8 cellular contexts compared by ENCODE assay signal in the genomic region with DNA sequence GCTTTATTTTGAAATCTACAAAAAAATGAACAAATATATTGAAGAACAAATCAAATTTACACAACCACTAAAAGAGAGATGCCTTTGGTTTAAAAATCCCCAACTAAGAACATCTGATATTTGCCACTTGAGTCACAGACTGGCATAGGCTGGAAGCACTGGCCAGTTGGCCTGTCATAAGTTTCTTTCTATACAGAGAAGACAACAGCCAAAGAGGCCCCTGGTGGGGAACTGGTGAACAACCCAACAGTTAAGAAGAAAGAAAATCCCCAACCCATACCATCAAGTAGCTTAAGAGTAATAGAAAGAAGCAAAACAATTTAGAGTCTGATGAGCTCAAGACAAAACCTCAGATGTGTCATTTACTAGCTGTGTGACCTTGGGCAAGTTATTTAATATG. TPM values are rescaled to one million over a fixed set of nuclear protein-coding genes. Genes with fewer than 3 reads are reported as not detected.
DNase-seq lines count a peak whose midpoint lies in the region; ATAC-seq, FAIRE-seq and TF ChIP-seq lines count a peak whose summit lies in the region.

No MANE protein-coding gene starts in this region.

- no peak for TF ChIP-seq EP300 in Ishikawa (IDR thresholded peaks at IDR 0.05; ENCODE audit: borderline replicate concordance)

- TF ChIP-seq CTCF in heart left ventricle (IDR thresholded peaks at IDR 0.05) (peak in 8 of 12 donors; percentile 16 to 46 (median 27)), epithelial cell of proximal tubule (conservative IDR thresholded peaks at IDR 0.05; ENCODE audit: low read depth, low read length) (peak; percentile 52)

- no peaks in the 10 kb centered on the region for H3K9me3 ChIP-seq in heart left ventricle

- no peak for DNase-seq in heart left ventricle
- DNase-seq in Right ventricle myocardium inferior (ENCODE audit: missing footprints), result no peak
- no peak for DNase-seq in epithelial cell of proximal tubule (ENCODE audit: low read depth)
- peak; percentile 21 for DNase-seq in urothelium cell line (ENCODE audit: low spot score)
- no peak for DNase-seq in stimulated activated naive CD8-positive, alpha-beta T cell treated with anti-CD3 and anti-CD28 coated beads, Interleukin-15, amount 100 ng/mL, for 72 hours
- DNase-seq in activated CD4-positive, alpha-beta T cell treated with anti-CD3 and anti-CD28 coated beads, Interleukin-2, amount 10 ng/mL, durations not matched to agents 24 days and 14 days, result no peak

- TF ChIP-seq POLR2A in heart left ventricle (IDR thresholded peaks at IDR 0.05), result no peak

- H3K4me3 ChIP-seq in heart left ventricle (no peak overlapping the region), epithelial cell of proximal tubule (ENCODE audit: low read depth, low read length) (no peak overlapping the region)

- no peak overlapping the region for H3K4me3 Mint-ChIP-seq in stimulated activated naive CD8-positive, alpha-beta T cell treated with anti-CD3 and anti-CD28 coated beads, Interleukin-15, amount 100 ng/mL, for 72 hours
- no peak overlapping the region for H3K4me3 Mint-ChIP-seq in activated CD4-positive, alpha-beta T cell treated with anti-CD3 and anti-CD28 coated beads, Interleukin-2, amount 10 ng/mL, durations not matched to agents 24 days and 14 days

- intact Hi-C loops in heart left ventricle (cut with DNase I) (no loop called here), Right ventricle myocardium inferior (cut with DNase I) (no loop called here)
- intact Hi-C loops in activated CD4-positive, alpha-beta T cell treated with anti-CD3 and anti-CD28 coated beads, Interleukin-2, amount 10 ng/mL, durations not matched to agents 24 days and 14 days (cut with micrococcal nuclease), result no loop called here

- H3K36me3 Mint-ChIP-seq in activated CD4-positive, alpha-beta T cell treated with anti-CD3 and anti-CD28 coated beads, Interleukin-2, amount 10 ng/mL, durations not matched to agents 24 days and 14 days (ENCODE audit: low read depth), result no peaks in the 10 kb centered on the region

- H3K9me3 Mint-ChIP-seq in stimulated activated naive CD8-positive, alpha-beta T cell treated with anti-CD3 and anti-CD28 coated beads, Interleukin-15, amount 100 ng/mL, for 72 hours, result peaks cover 0 to 7% of the 10 kb centered on the region in 2 donors
- H3K9me3 Mint-ChIP-seq in activated CD4-positive, alpha-beta T cell treated with anti-CD3 and anti-CD28 coated beads, Interleukin-2, amount 10 ng/mL, durations not matched to agents 24 days and 14 days, result no peaks in the 10 kb centered on the region

- no peaks in the 10 kb centered on the region for H3K27me3 ChIP-seq in heart left ventricle

- peak; percentile 27 for TF ChIP-seq RAD21 in Ishikawa (IDR thresholded peaks at IDR 0.05; ENCODE audit: low read depth)

- no peaks in the 10 kb centered on the region for H3K27me3 Mint-ChIP-seq in stimulated activated naive CD8-positive, alpha-beta T cell treated with anti-CD3 and anti-CD28 coated beads, Interleukin-15, amount 100 ng/mL, for 72 hours
- H3K27me3 Mint-ChIP-seq in activated CD4-positive, alpha-beta T cell treated with anti-CD3 and anti-CD28 coated beads, Interleukin-2, amount 10 ng/mL, durations not matched to agents 24 days and 14 days, result no peaks in the 10 kb centered on the region

- no peak for FAIRE-seq in urothelium cell line (lab: Jason Lieb, UNC)

- H3K4me1 ChIP-seq in heart left ventricle, result peaks cover 0 to 2% (median 0%) of the 10 kb centered on the region in 12 donors

- no peak overlapping the region for H3K27ac ChIP-seq in heart left ventricle

- no peaks in the 10 kb centered on the region for H3K36me3 ChIP-seq in heart left ventricle

- H3K27ac Mint-ChIP-seq in stimulated activated naive CD8-positive, alpha-beta T cell treated with anti-CD3 and anti-CD28 coated beads, Interleukin-15, amount 100 ng/mL, for 72 hours, result no peak overlapping the region
- no peak overlapping the region for H3K27ac Mint-ChIP-seq in activated CD4-positive, alpha-beta T cell treated with anti-CD3 and anti-CD28 coated beads, Interleukin-2, amount 10 ng/mL, durations not matched to agents 24 days and 14 days

- no peak for ATAC-seq in heart left ventricle
- no peak for ATAC-seq in Right ventricle myocardium inferior
- no peak for ATAC-seq in stimulated activated naive CD8-positive, alpha-beta T cell treated with anti-CD3 and anti-CD28 coated beads, Interleukin-15, amount 100 ng/mL, for 72 hours
- ATAC-seq in HG02763 (IDR thresholded peaks at IDR 0.05; ENCODE audit: unreplicated experiment), result no peak

- no peaks in the 10 kb centered on the region for H3K4me1 Mint-ChIP-seq in stimulated activated naive CD8-positive, alpha-beta T cell treated with anti-CD3 and anti-CD28 coated beads, Interleukin-15, amount 100 ng/mL, for 72 hours
- no peaks in the 10 kb centered on the region for H3K4me1 Mint-ChIP-seq in activated CD4-positive, alpha-beta T cell treated with anti-CD3 and anti-CD28 coated beads, Interleukin-2, amount 10 ng/mL, durations not matched to agents 24 days and 14 days

TF ChIP-seq in Ishikawa, 13 proteins besides CTCF, POLR2A, EP300 and RAD21:
- TF ChIP-seq, protein P1, sequence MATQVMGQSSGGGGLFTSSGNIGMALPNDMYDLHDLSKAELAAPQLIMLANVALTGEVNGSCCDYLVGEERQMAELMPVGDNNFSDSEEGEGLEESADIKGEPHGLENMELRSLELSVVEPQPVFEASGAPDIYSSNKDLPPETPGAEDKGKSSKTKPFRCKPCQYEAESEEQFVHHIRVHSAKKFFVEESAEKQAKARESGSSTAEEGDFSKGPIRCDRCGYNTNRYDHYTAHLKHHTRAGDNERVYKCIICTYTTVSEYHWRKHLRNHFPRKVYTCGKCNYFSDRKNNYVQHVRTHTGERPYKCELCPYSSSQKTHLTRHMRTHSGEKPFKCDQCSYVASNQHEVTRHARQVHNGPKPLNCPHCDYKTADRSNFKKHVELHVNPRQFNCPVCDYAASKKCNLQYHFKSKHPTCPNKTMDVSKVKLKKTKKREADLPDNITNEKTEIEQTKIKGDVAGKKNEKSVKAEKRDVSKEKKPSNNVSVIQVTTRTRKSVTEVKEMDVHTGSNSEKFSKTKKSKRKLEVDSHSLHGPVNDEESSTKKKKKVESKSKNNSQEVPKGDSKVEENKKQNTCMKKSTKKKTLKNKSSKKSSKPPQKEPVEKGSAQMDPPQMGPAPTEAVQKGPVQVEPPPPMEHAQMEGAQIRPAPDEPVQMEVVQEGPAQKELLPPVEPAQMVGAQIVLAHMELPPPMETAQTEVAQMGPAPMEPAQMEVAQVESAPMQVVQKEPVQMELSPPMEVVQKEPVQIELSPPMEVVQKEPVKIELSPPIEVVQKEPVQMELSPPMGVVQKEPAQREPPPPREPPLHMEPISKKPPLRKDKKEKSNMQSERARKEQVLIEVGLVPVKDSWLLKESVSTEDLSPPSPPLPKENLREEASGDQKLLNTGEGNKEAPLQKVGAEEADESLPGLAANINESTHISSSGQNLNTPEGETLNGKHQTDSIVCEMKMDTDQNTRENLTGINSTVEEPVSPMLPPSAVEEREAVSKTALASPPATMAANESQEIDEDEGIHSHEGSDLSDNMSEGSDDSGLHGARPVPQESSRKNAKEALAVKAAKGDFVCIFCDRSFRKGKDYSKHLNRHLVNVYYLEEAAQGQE (IDR thresholded peaks at IDR 0.05; ENCODE audit: low read depth), result no peak

RNA-seq across cellular contexts. Expression of a gene that starts 45.5 kb away (rescaled TPM):
- 10 to 100 TPM in 2 of 9 donors, 1 to 10 TPM in 7; 1.4 to 26.0 (median 4.7) TPM for total RNA-seq in heart left ventricle
- 1 to 10 TPM; 3.5 to 6.0 TPM for polyA plus RNA-seq in heart left ventricle
- total RNA-seq in Right ventricle myocardium inferior, result 6.3 TPM
- not detected in 2 replicates for total RNA-seq in epithelial cell of proximal tubule
- total RNA-seq in activated CD4-positive, alpha-beta T cell treated with anti-CD3 and anti-CD28 coated beads, Interleukin-2, amount 10 ng/mL, durations not matched to agents 24 days and 14 days, result not detected in 2 replicates
